ENCODE assay signal across 26 cellular contexts in the genomic region with DNA sequence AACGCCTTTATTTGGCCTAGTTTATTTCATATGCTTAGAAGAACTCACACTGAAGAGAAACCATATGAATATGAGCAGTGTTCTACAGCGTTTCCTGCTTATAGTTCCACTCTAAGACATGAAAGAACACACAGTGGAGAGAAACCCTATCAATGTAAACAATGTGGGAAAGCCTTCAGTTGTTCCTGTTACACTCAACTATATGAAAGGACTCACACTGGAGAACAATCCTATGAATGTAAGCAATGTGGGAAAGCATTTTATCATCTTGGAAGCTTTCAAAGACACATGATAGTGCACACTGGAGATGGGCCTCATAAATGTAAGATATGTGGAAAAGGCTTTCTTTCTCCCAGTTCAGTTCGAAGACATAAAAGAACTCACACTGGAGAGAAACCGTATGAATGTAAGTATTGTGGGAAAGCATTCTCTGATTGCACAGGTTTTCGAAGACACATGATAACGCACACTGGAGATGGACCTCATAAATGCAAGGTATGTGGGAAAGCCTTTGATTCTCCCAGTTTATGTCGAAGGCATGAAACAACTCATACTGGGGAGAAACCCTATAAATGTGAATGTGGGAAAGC.
"Had no signal": no experiment of that assay in that cellular context is flagged by ENCODE, and none has a peak within 500 bp of the region (broad histone marks: within the 10 kb centered on the region; RNA-seq: fewer than 3 reads in every experiment).

No MANE protein-coding gene starts in this region.

- ATAC-seq: activated naive CD8-positive, alpha-beta T cell treated with anti-CD3 and anti-CD28 coated beads, Interleukin-2, amount 50 U/mL, for 24 hours; activated T-cell treated with anti-CD3 and anti-CD28 coated beads, Interleukin-2, amount 50 U/mL, for 72 hours; esophagus mucosa; natural killer cell treated with Interleukin-12 subunit alpha and Interleukin-12 subunit beta and Interleukin-15 and Interleukin-18, amount 100 ng/mL, for 72 hours; stimulated activated effector memory CD8-positive, alpha-beta T cell treated with anti-CD3 and anti-CD28 coated beads, Interleukin-12 subunit alpha, Interleukin-12 subunit beta, amount 100 ng/mL, for 72 hours had no signal

- H3K4me3 ChIP-seq: hepatocyte, left ventricle myocardium inferior, prostate gland, skin epidermis, vagina had no signal

- FAIRE-seq: frontal cortex had no signal

- DNase-seq: activated CD4-positive, alpha-beta memory T cell treated with anti-CD3 and anti-CD28 coated beads, Interleukin-2, amount 10 ng/mL, durations not matched to agents 7 days and 5 days; activated CD4-positive, alpha-beta T cell treated with anti-CD3 and anti-CD28 coated beads, Interleukin-2, amount 10 ng/mL, durations not matched to agents 24 days and 14 days; activated effector memory CD4-positive, alpha-beta T cell treated with Interleukin-2 at 50 U/mL for 16 hours; activated naive CD4-positive, alpha-beta T cell treated with anti-CD3 and anti-CD28 coated beads, Interleukin-2, amount 50 U/mL, for 16 hours; activated naive CD8-positive, alpha-beta T cell treated with anti-CD3 and anti-CD28 coated beads, Interleukin-2, amount 50 U/mL, for 24 hours; activated T-cell treated with anti-CD3 and anti-CD28 coated beads, Interleukin-2, amount 50 U/mL, for 72 hours; aorta; brain microvascular endothelial cell; caudate nucleus; effector CD8-positive, alpha-beta T cell; glutamatergic neuron; kidney glomerular epithelial cell; left ventricle myocardium inferior; mammary epithelial cell; midbrain; stimulated activated CD4-positive, alpha-beta T cell treated with anti-CD3 and anti-CD28 coated beads, Interleukin-2, amount 100 ng/mL, for 24 hours; stomach; trophoblast cell had no signal
